In the genomic region with DNA sequence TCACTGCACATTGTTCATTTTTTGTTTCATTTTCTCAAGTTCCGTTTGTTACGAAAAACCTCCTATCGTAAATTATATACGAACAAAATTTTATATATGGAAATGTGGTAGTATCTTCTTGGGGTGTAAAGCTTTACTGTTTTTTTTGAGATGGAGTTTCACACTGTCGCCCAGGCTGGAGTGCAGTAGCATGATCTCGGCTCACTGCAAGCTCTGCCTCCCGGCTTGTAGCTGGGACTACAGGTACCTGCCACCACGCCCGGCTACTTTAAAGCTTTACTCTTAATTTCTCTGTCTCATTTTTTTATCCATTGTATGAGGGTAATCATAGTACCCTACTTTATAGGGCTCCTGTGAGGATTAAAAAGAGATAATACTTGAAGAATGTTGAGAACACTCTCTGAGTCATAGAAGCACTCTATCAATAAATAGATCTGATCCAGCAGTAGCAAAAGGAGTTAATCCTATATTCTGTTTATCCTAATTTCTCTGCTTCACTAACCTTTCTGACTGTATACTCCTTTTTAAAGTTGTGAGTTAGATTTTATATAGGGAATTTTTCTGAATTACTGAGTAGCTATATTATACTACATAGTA, we compare ENCODE assay signal across 23 cellular contexts. TPM values are rescaled to one million over a fixed set of nuclear protein-coding genes. Genes with fewer than 3 reads are reported as not detected.
DNase-seq lines count a peak whose midpoint lies in the region; ATAC-seq, FAIRE-seq and TF ChIP-seq lines count a peak whose summit lies in the region.
"Had no signal": no experiment of that assay in that cellular context is flagged by ENCODE, and none has a peak within 500 bp of the region (broad histone marks: within the 10 kb centered on the region; RNA-seq: fewer than 3 reads in every experiment).

No MANE protein-coding gene starts in this region.

- no peaks in the 10 kb centered on the region for H3K27me3 Mint-ChIP-seq in T-cell
- H3K27me3 Mint-ChIP-seq in naive thymus-derived CD4-positive, alpha-beta T cell = no peaks in the 10 kb centered on the region
- H3K27me3 Mint-ChIP-seq in stimulated activated naive B cell treated with anti-CD40 and anti-IgM and Interleukin-4, amounts not matched to agents 10 μg/mL and 1 μg/mL and 100 μg/mL, for 72 hours = no peaks in the 10 kb centered on the region
- no peaks in the 10 kb centered on the region for H3K27me3 Mint-ChIP-seq in activated T-helper 2 cell treated with anti-CD3 and anti-CD28 coated beads, Interferon-gamma antibody, Interleukin-2, Interleukin-4, amounts not matched to agents 10 μg/mL and 5 μg/mL and 100 μg/mL, durations not matched to agents 14 hours and 24 hours and 36 hours (ENCODE audit: low read depth)

- H3K27me3 ChIP-seq in naive thymus-derived CD4-positive, alpha-beta T cell (ENCODE audit: control insufficient read depth in 2 of 2, insufficient read depth in 2 of 2, low read length in 2 of 2) = no peaks in the 10 kb centered on the region
- H3K27me3 ChIP-seq: MG63 had no signal

- no peak for TF ChIP-seq POLR2A in GM12892 (IDR thresholded peaks at IDR 0.05; ENCODE audit: low read depth, low read length)

- H3K27ac Mint-ChIP-seq in T-cell = peak overlapping the region in 1 of 2 donors; percentile 4
- peak overlapping the region in 3 of 9 donors; percentile 1 to 75 (median 11) for H3K27ac Mint-ChIP-seq in naive thymus-derived CD4-positive, alpha-beta T cell
- peak overlapping the region; percentile 68 for H3K27ac Mint-ChIP-seq in stimulated activated naive B cell treated with anti-CD40 and anti-IgM and Interleukin-4, amounts not matched to agents 10 μg/mL and 1 μg/mL and 100 μg/mL, for 72 hours
- no peak overlapping the region for H3K27ac Mint-ChIP-seq in activated T-helper 2 cell treated with anti-CD3 and anti-CD28 coated beads, Interferon-gamma antibody, Interleukin-2, Interleukin-4, amounts not matched to agents 10 μg/mL and 5 μg/mL and 100 μg/mL, durations not matched to agents 14 hours and 24 hours and 36 hours
- H3K27ac Mint-ChIP-seq: GM23338, H9 had no signal

- DNase-seq in GM12892 (ENCODE audit: insufficient read length) (no peak), T-cell (no peak), NCI-H748 (lab: John Stamatoyannopoulos, UW; ENCODE audit: unreplicated experiment) (no peak), DMS153 (lab: John Stamatoyannopoulos, UW) (no peak)
- DNase-seq in naive thymus-derived CD4-positive, alpha-beta T cell = no peak
- no peak for DNase-seq in stimulated activated naive B cell treated with anti-CD40 and anti-IgM and Interleukin-4, amounts not matched to agents 10 μg/mL and 1 μg/mL and 100 μg/mL, for 72 hours
- DNase-seq in activated T-helper 2 cell treated with anti-CD3 and anti-CD28 coated beads, Interferon-gamma antibody, Interleukin-2, Interleukin-4, amounts not matched to agents 10 μg/mL and 5 μg/mL and 100 μg/mL, durations not matched to agents 14 hours and 24 hours and 36 hours (ENCODE audit: low spot score) = no peak
- DNase-seq: AML-193, C1 segment of cervical spinal cord, Calu3, H9, KBM-7, MG63, NCI-H1105 treated with DMSO at 0.1 percent for 48 hours, NCI-H146, NCI-H1930, NCI-H2107, NCI-H524, NCI-H774, PC-9, Right ventricle myocardium superior had no signal

- peaks cover 29% of the 10 kb centered on the region for H3K36me3 Mint-ChIP-seq in T-cell
- peaks cover 6 to 25% (median 23%) of the 10 kb centered on the region in 5 donors for H3K36me3 Mint-ChIP-seq in naive thymus-derived CD4-positive, alpha-beta T cell
- peaks cover 21 to 31% of the 10 kb centered on the region in 2 donors for H3K36me3 Mint-ChIP-seq in stimulated activated naive B cell treated with anti-CD40 and anti-IgM and Interleukin-4, amounts not matched to agents 10 μg/mL and 1 μg/mL and 100 μg/mL, for 72 hours
- peaks cover 38% of the 10 kb centered on the region for H3K36me3 Mint-ChIP-seq in activated T-helper 2 cell treated with anti-CD3 and anti-CD28 coated beads, Interferon-gamma antibody, Interleukin-2, Interleukin-4, amounts not matched to agents 10 μg/mL and 5 μg/mL and 100 μg/mL, durations not matched to agents 14 hours and 24 hours and 36 hours (ENCODE audit: low read depth)

- H3K4me1 Mint-ChIP-seq in T-cell = peaks cover 22 to 29% (median 23%) of the 10 kb centered on the region in 3 donors
- H3K4me1 Mint-ChIP-seq in naive thymus-derived CD4-positive, alpha-beta T cell = peaks cover 9 to 48% (median 28%) of the 10 kb centered on the region in 7 donors
- H3K4me1 Mint-ChIP-seq in stimulated activated naive B cell treated with anti-CD40 and anti-IgM and Interleukin-4, amounts not matched to agents 10 μg/mL and 1 μg/mL and 100 μg/mL, for 72 hours = peaks cover 14 to 31% of the 10 kb centered on the region in 2 donors
- H3K4me1 Mint-ChIP-seq in activated T-helper 2 cell treated with anti-CD3 and anti-CD28 coated beads, Interferon-gamma antibody, Interleukin-2, Interleukin-4, amounts not matched to agents 10 μg/mL and 5 μg/mL and 100 μg/mL, durations not matched to agents 14 hours and 24 hours and 36 hours (ENCODE audit: low read depth) = peaks cover 39% of the 10 kb centered on the region

- no peak overlapping the region for H3K4me3 ChIP-seq in naive thymus-derived CD4-positive, alpha-beta T cell (ENCODE audit: low read length)
- H3K4me3 ChIP-seq: A549, GM23338, MG63, PC-9 had no signal

- H3K9me3 Mint-ChIP-seq in T-cell = peaks cover 2 to 7% (median 5%) of the 10 kb centered on the region in 3 donors
- H3K9me3 Mint-ChIP-seq in naive thymus-derived CD4-positive, alpha-beta T cell = peaks cover under 1 to 13% (median 8%) of the 10 kb centered on the region in 11 donors
- H3K9me3 Mint-ChIP-seq in stimulated activated naive B cell treated with anti-CD40 and anti-IgM and Interleukin-4, amounts not matched to agents 10 μg/mL and 1 μg/mL and 100 μg/mL, for 72 hours = no peaks in the 10 kb centered on the region
- peaks cover 12% of the 10 kb centered on the region for H3K9me3 Mint-ChIP-seq in activated T-helper 2 cell treated with anti-CD3 and anti-CD28 coated beads, Interferon-gamma antibody, Interleukin-2, Interleukin-4, amounts not matched to agents 10 μg/mL and 5 μg/mL and 100 μg/mL, durations not matched to agents 14 hours and 24 hours and 36 hours

- POLR2A ChIA-PET in T-cell (lab: Charles Lee) = no interaction called here
- POLR2A ChIA-PET in naive thymus-derived CD4-positive, alpha-beta T cell (lab: Charles Lee) = no interaction called here

- intact Hi-C loops in naive thymus-derived CD4-positive, alpha-beta T cell (cut with micrococcal nuclease) = loop anchor here in 1 of 2 donors (1.0 to 10.0 kb wide), 2 partner anchors 9 to 268 kb away; a partner anchor contains a TSS
- intact Hi-C loops in activated T-helper 2 cell treated with anti-CD3 and anti-CD28 coated beads, Interferon-gamma antibody, Interleukin-2, Interleukin-4, amounts not matched to agents 10 μg/mL and 5 μg/mL and 100 μg/mL, durations not matched to agents 14 hours and 24 hours and 36 hours (cut with micrococcal nuclease) = loop anchor here (10.0 kb wide), 1 partner anchor 88 kb away; no protein-coding TSS in a partner anchor

- peaks cover 0 to 1% (median 0%) of the 10 kb centered on the region in 3 experiments for H3K9me3 ChIP-seq in naive thymus-derived CD4-positive, alpha-beta T cell (ENCODE audit: control insufficient read depth in 2 of 3, low read length in 3 of 3)
- H3K9me3 ChIP-seq: MG63 had no signal

- H3K4me3 Mint-ChIP-seq in T-cell = peak overlapping the region in 2 of 3 donors; percentile 13 to 17
- peak overlapping the region in 6 of 10 donors; percentile 7 to 62 (median 32) for H3K4me3 Mint-ChIP-seq in naive thymus-derived CD4-positive, alpha-beta T cell
- peak overlapping the region; percentile 46 to 63 for H3K4me3 Mint-ChIP-seq in stimulated activated naive B cell treated with anti-CD40 and anti-IgM and Interleukin-4, amounts not matched to agents 10 μg/mL and 1 μg/mL and 100 μg/mL, for 72 hours
- H3K4me3 Mint-ChIP-seq in activated T-helper 2 cell treated with anti-CD3 and anti-CD28 coated beads, Interferon-gamma antibody, Interleukin-2, Interleukin-4, amounts not matched to agents 10 μg/mL and 5 μg/mL and 100 μg/mL, durations not matched to agents 14 hours and 24 hours and 36 hours (ENCODE audit: low read depth) = no peak overlapping the region
- H3K4me3 Mint-ChIP-seq: GM23338, H9 had no signal

- ATAC-seq in T-cell (replicated peaks in 1 of 4) = no peak
- no peak for ATAC-seq in naive thymus-derived CD4-positive, alpha-beta T cell
- ATAC-seq in stimulated activated naive B cell treated with anti-CD40 and anti-IgM and Interleukin-4, amounts not matched to agents 10 μg/mL and 1 μg/mL and 100 μg/mL, for 72 hours (replicated peaks) = no peak
- ATAC-seq: A549, GM23338 had no signal

- H3K4me1 ChIP-seq in naive thymus-derived CD4-positive, alpha-beta T cell (ENCODE audit: control insufficient read depth in 2 of 2, insufficient read depth in 2 of 2, low read length in 2 of 2) = peaks cover 0 to 3% of the 10 kb centered on the region in 2 donors
- H3K4me1 ChIP-seq: A549 had no signal

- peak; percentile 9 for FAIRE-seq in GM12892 (lab: Jason Lieb, UNC)
- FAIRE-seq: A549 had no signal

- CTCF ChIA-PET in T-cell (lab: Charles Lee) = interaction anchor here in 1 of 2 donors (0.6 kb wide), 1 partner anchor 110 kb away, joined by 8 read pairs; no protein-coding TSS in a partner anchor
- CTCF ChIA-PET in naive thymus-derived CD4-positive, alpha-beta T cell (lab: Charles Lee) = no interaction called here

- H3K27ac ChIP-seq in naive thymus-derived CD4-positive, alpha-beta T cell (ENCODE audit: low read depth, low read length) = no peak overlapping the region
- H3K27ac ChIP-seq: A549, PC-9 had no signal

- H3K36me3 ChIP-seq in naive thymus-derived CD4-positive, alpha-beta T cell (ENCODE audit: control insufficient read depth in 2 of 3, insufficient read depth in 3 of 3, low read length in 3 of 3) = peaks cover 0 to 6% (median 0%) of the 10 kb centered on the region in 3 experiments
- H3K36me3 ChIP-seq: MG63 had no signal

RNA-seq across cellular contexts. Expression of a gene that starts 5.6 kb away (rescaled TPM):
- 0.57 TPM for polyA plus RNA-seq in GM12892 (2012; ENCODE audit: missing spikeins)
- 1 to 10 TPM in 3 of 5 donors, under 1 TPM in 2; 0.43 to 4.5 (median 1.8) TPM for total RNA-seq in T-cell
- total RNA-seq in naive thymus-derived CD4-positive, alpha-beta T cell = 10 to 100 TPM in 1 of 5 experiments, 1 to 10 TPM in 3, under 1 TPM in 1; 0.89 to 13.0 (median 2.1) TPM
- polyA plus RNA-seq in naive thymus-derived CD4-positive, alpha-beta T cell = 1 to 10 TPM; 2.0 TPM
- total RNA-seq in activated T-helper 2 cell treated with anti-CD3 and anti-CD28 coated beads, Interferon-gamma antibody, Interleukin-2, Interleukin-4, amounts not matched to agents 10 μg/mL and 5 μg/mL and 100 μg/mL, durations not matched to agents 14 hours and 24 hours and 36 hours = 0.46 and 1.1 TPM in 2 replicates
